ENCODE assay signal across 24 cellular contexts in the genomic region with DNA sequence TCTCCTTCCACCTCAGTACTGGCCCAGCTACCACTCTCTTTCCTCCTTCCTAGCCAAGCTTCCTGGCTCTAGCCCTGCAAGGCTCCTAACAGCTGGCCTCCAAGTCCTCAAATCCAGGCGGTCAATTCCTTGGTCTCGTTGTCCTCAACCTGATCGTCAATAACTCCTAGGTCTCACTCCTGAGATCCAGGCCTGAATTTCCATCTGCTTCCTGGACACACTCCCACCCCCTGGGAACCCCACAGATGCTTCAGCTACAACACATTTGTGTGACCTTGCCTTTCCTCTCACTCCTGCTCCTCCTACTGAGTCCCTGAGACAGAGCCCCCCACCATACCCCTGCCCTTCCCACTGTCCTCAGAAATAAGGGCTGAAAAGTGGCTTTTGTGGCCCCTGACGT. TPM values are rescaled to one million over a fixed set of nuclear protein-coding genes. Genes with fewer than 3 reads are reported as not detected.
DNase-seq lines count a peak whose midpoint lies in the region; ATAC-seq and TF ChIP-seq lines count a peak whose summit lies in the region.
"Had no signal": no experiment of that assay in that cellular context is flagged by ENCODE, and none has a peak within 500 bp of the region (broad histone marks: within the 10 kb centered on the region; RNA-seq: fewer than 3 reads in every experiment).

No MANE protein-coding gene starts in this region.

- H3K4me3 ChIP-seq in CD8-positive, alpha-beta memory T cell (ENCODE audit: low read length) = no peak overlapping the region
- no peak overlapping the region for H3K4me3 ChIP-seq in body of pancreas
- H3K4me3 ChIP-seq in adrenal gland = no peak overlapping the region
- H3K4me3 ChIP-seq: ascending aorta, left lung, ovary, PC-9, thoracic aorta had no signal

- DNase-seq in 8988T (peak; percentile 36), body of pancreas (peak; percentile 87 to 93 (median 92)), naive B cell (no peak), adrenal gland (no peak), HuH-7 (ENCODE audit: low spot score) (no peak), SW 1271 (lab: John Stamatoyannopoulos, UW) (no peak)
- DNase-seq in CD8-positive, alpha-beta memory T cell = no peak
- DNase-seq: DMS153; foreskin melanocyte; hippocampal formation; NCI-H510A treated with DMSO at 0.1 percent for 48 hours; NK-92 treated with Interleukin-12 subunit alpha and Interleukin-12 subunit beta, amount 100 ng/mL, for 24 hours; stimulated activated CD4-positive, alpha-beta T cell treated with anti-CD3 and anti-CD28 coated beads, Interleukin-12 subunit alpha, Interleukin-12 subunit beta, amount 100 ng/mL, for 4 hours had no signal

- no peaks in the 10 kb centered on the region for H3K27me3 ChIP-seq in CD8-positive, alpha-beta memory T cell (ENCODE audit: insufficient read depth, low read length, poor library complexity, severe bottlenecking)
- H3K27me3 ChIP-seq in body of pancreas = no peaks in the 10 kb centered on the region
- H3K27me3 ChIP-seq in adrenal gland = no peaks in the 10 kb centered on the region
- H3K27me3 ChIP-seq: ascending aorta, left lung, ovary had no signal

- intact Hi-C loops in body of pancreas (cut with DNase I) (no loop called here), adrenal gland (cut with DNase I) (loop anchor here (5.0 kb wide), 1 partner anchor 102 kb away; a partner anchor contains a TSS)

- no peaks in the 10 kb centered on the region for H3K36me3 ChIP-seq in CD8-positive, alpha-beta memory T cell (ENCODE audit: insufficient read depth, low read length)
- H3K36me3 ChIP-seq in body of pancreas (replicated peaks in 1 of 2; ENCODE audit: insufficient read depth in 1 of 2, low read depth in 2 of 2) (no peaks in the 10 kb centered on the region), adrenal gland (replicated peaks in 1 of 2) (peaks cover 0 to 10% of the 10 kb centered on the region in 2 donors)
- H3K36me3 ChIP-seq: ascending aorta, ovary, thoracic aorta had no signal

- peaks cover 30% of the 10 kb centered on the region for H3K4me1 ChIP-seq in CD8-positive, alpha-beta memory T cell (ENCODE audit: insufficient read depth, low read length)
- peaks cover 75% of the 10 kb centered on the region for H3K4me1 ChIP-seq in body of pancreas
- peaks cover 16 to 35% of the 10 kb centered on the region in 2 donors for H3K4me1 ChIP-seq in adrenal gland (replicated peaks in 1 of 2)

- H3K9me3 Mint-ChIP-seq in CD8-positive, alpha-beta memory T cell = no peaks in the 10 kb centered on the region
- no peaks in the 10 kb centered on the region for H3K9me3 Mint-ChIP-seq in naive B cell

- TF ChIP-seq CTCF in body of pancreas (IDR thresholded peaks at IDR 0.05) = no peak
- no peak for TF ChIP-seq CTCF in adrenal gland (IDR thresholded peaks at IDR 0.05)

- POLR2A ChIA-PET in CD8-positive, alpha-beta memory T cell (lab: Charles Lee) = no interaction called here

- peak overlapping the region in 7 of 8 donors; percentile 12 to 84 (median 69) for H3K27ac Mint-ChIP-seq in CD8-positive, alpha-beta memory T cell
- H3K27ac Mint-ChIP-seq in naive B cell = peak overlapping the region in 4 of 6 donors; percentile 33 to 84 (median 80)

- peaks cover 0 to 3% of the 10 kb centered on the region in 2 donors for H3K27me3 Mint-ChIP-seq in CD8-positive, alpha-beta memory T cell
- H3K27me3 Mint-ChIP-seq in naive B cell = no peaks in the 10 kb centered on the region

- H3K27ac ChIP-seq in CD8-positive, alpha-beta memory T cell (ENCODE audit: low read depth, low read length) = no peak overlapping the region
- H3K27ac ChIP-seq in body of pancreas (peak overlapping the region; percentile 87 to 97 (median 93)), adrenal gland (no peak overlapping the region)
- H3K27ac ChIP-seq: ascending aorta, C4-2B, left lung, ovary, PC-9, thoracic aorta had no signal

- peak in 2 of 3 donors; percentile 29 to 30 for TF ChIP-seq POLR2A in body of pancreas (IDR thresholded peaks at IDR 0.05)
- TF ChIP-seq POLR2A in adrenal gland (IDR thresholded peaks at IDR 0.05) = no peak

- CTCF ChIA-PET in CD8-positive, alpha-beta memory T cell (lab: Charles Lee) = interaction anchor here (1.2 to 7.7 kb wide), 7 partner anchors 9 to 142 kb away, joined by 3 to 95 read pairs (median 6); a partner anchor contains a TSS

- peaks cover 14 to 41% (median 19%) of the 10 kb centered on the region in 3 donors for H3K4me1 Mint-ChIP-seq in CD8-positive, alpha-beta memory T cell
- peaks cover 45 to 64% (median 53%) of the 10 kb centered on the region in 3 donors for H3K4me1 Mint-ChIP-seq in naive B cell

- WGBS in body of pancreas, 2 donors = 29 to 49% methylated on average over 4 of the region's 4 CpGs
- 83 to 91% (median 87%) methylated on average over 4 of the region's 4 CpGs for WGBS in adrenal gland, 4 donors

- H3K9me3 ChIP-seq in CD8-positive, alpha-beta memory T cell (ENCODE audit: low read length) = no peaks in the 10 kb centered on the region
- H3K9me3 ChIP-seq in body of pancreas (no peaks in the 10 kb centered on the region), adrenal gland (replicated peaks in 1 of 3) (no peaks in the 10 kb centered on the region)
- H3K9me3 ChIP-seq: ascending aorta, left lung, ovary, thoracic aorta had no signal

- peak; percentile 30 for ATAC-seq in body of pancreas
- ATAC-seq in naive B cell (ENCODE audit: low read depth in 2 of 2) = no peak
- ATAC-seq in GM18868 (IDR thresholded peaks at IDR 0.05; ENCODE audit: unreplicated experiment) = no peak
- ATAC-seq: activated CD4-positive, CD25-positive, alpha-beta regulatory T cell treated with anti-CD3 and anti-CD28 coated beads, Interleukin-2, amount 50 U/mL, for 24 hours; esophagus mucosa; left lung; right cardiac atrium had no signal

- H3K4me3 Mint-ChIP-seq in CD8-positive, alpha-beta memory T cell = peak overlapping the region in 4 of 7 donors; percentile 20 to 76 (median 39)
- H3K4me3 Mint-ChIP-seq in naive B cell = peak overlapping the region in 5 of 8 donors; percentile 0 to 78 (median 34)

- H3K36me3 Mint-ChIP-seq in CD8-positive, alpha-beta memory T cell = peaks cover 0 to 12% (median 0%) of the 10 kb centered on the region in 3 donors
- no peaks in the 10 kb centered on the region for H3K36me3 Mint-ChIP-seq in naive B cell

RNA-seq across cellular contexts. Expression of a gene that starts 2.3 kb away (rescaled TPM):
- total RNA-seq in CD8-positive, alpha-beta memory T cell = 10 to 100 TPM; 15.1 to 15.6 TPM
- polyA plus RNA-seq in CD8-positive, alpha-beta memory T cell = 1.7 TPM
- total RNA-seq in body of pancreas (10 to 100 TPM; 68.0 to 91.0 TPM), adrenal gland (10 to 100 TPM in 7 of 8 donors, 1 to 10 TPM in 1; 8.8 to 69.8 (median 17.8) TPM)
- polyA plus RNA-seq in naive B cell (ENCODE audit: low read depth in 6 of 6) (1 to 10 TPM in 5 of 6 donors, not detected in 1; 1.2 to 2.6 (median 2.2) TPM), adrenal gland (100 to 1,000 TPM in 1 of 3 donors, 10 to 100 TPM in 1, 1 to 10 TPM in 1; 3.0 to 113 (median 72.5) TPM)

RNA-seq across cellular contexts. Expression of a gene that starts 2.4 kb away (rescaled TPM):
- total RNA-seq in CD8-positive, alpha-beta memory T cell = 1 to 10 TPM in 1 of 2 experiments, under 1 TPM in 1; 0.79 to 1.9 TPM
- polyA plus RNA-seq in CD8-positive, alpha-beta memory T cell = 2.7 TPM
- total RNA-seq in body of pancreas = 1 to 10 TPM; 7.5 to 9.6 TPM
- polyA plus RNA-seq in naive B cell (ENCODE audit: low read depth in 6 of 6) = 10 to 100 TPM; 10.3 to 12.5 (median 11.1) TPM
- total RNA-seq in adrenal gland = 10 to 100 TPM in 4 of 8 donors, 1 to 10 TPM in 4; 4.4 to 17.9 (median 9.3) TPM
- polyA plus RNA-seq in adrenal gland = 10 to 100 TPM in 1 of 3 donors, 1 to 10 TPM in 1, under 1 TPM in 1; 0.57 to 14.4 (median 8.2) TPM
- total RNA-seq: H4 had no signal

RNA-seq across cellular contexts. Expression of a gene that starts 3.5 kb away (rescaled TPM):
- total RNA-seq in CD8-positive, alpha-beta memory T cell = 10 to 100 TPM; 16.7 to 18.3 TPM
- 14.7 TPM for polyA plus RNA-seq in CD8-positive, alpha-beta memory T cell
- total RNA-seq in body of pancreas (10 to 100 TPM; 21.1 to 22.8 TPM), adrenal gland (10 to 100 TPM in 4 of 8 donors, 1 to 10 TPM in 4; 7.3 to 49.1 (median 10.5) TPM)
- polyA plus RNA-seq in naive B cell (ENCODE audit: low read depth in 6 of 6) (10 to 100 TPM; 12.0 to 23.7 (median 16.1) TPM), adrenal gland (1 to 10 TPM; 1.5 to 9.3 (median 6.7) TPM)
- total RNA-seq: H4 had no signal

RNA-seq across cellular contexts. Expression of a gene that starts 4.2 kb away (rescaled TPM):
- total RNA-seq in CD8-positive, alpha-beta memory T cell = 10 to 100 TPM; 79.1 to 81.7 TPM
- polyA plus RNA-seq in CD8-positive, alpha-beta memory T cell = 55.6 TPM
- 10 to 100 TPM; 11.4 to 33.6 TPM for total RNA-seq in body of pancreas
- polyA plus RNA-seq in naive B cell (ENCODE audit: low read depth in 6 of 6) = 10 to 100 TPM; 31.3 to 52.8 (median 35.5) TPM
- total RNA-seq in adrenal gland = 10 to 100 TPM in 7 of 8 donors, 1 to 10 TPM in 1; 9.2 to 47.0 (median 20.7) TPM
- polyA plus RNA-seq in adrenal gland = 10 to 100 TPM in 2 of 3 donors, 1 to 10 TPM in 1; 7.3 to 26.5 (median 24.3) TPM

RNA-seq across cellular contexts. Expression of a gene that starts 19.3 kb away (rescaled TPM):
- 100 to 1,000 TPM; 124 to 139 TPM for total RNA-seq in CD8-positive, alpha-beta memory T cell
- polyA plus RNA-seq in CD8-positive, alpha-beta memory T cell = 24.5 TPM
- total RNA-seq in body of pancreas (1 to 10 TPM in 1 of 2 donors, under 1 TPM in 1; 0.52 to 2.3 TPM), adrenal gland (1 to 10 TPM in 5 of 8 donors, under 1 TPM in 3; 0.24 to 2.5 (median 1.3) TPM)
- polyA plus RNA-seq in naive B cell (ENCODE audit: low read depth in 6 of 6) (10 to 100 TPM in 4 of 6 donors, 1 to 10 TPM in 2; 9.4 to 23.2 (median 14.1) TPM), adrenal gland (10 to 100 TPM in 1 of 3 donors, 1 to 10 TPM in 1, under 1 TPM in 1; 0.35 to 18.5 (median 4.1) TPM)

Comparison
In these comparisons a context has a peak if more than half of its experiments do, and no peak if none do; other contexts are left out.
1. DNase-seq: peak in 8988T (single experiment) and body of pancreas (4 of 4); none in CD8-positive, alpha-beta memory T cell (0 of 5), naive B cell (single experiment), adrenal gland (0 of 7), HuH-7 (single experiment) and SW 1271 (0 of 2).
2. H3K27ac ChIP-seq: peak in body of pancreas (4 of 4); none in CD8-positive, alpha-beta memory T cell (single experiment) and adrenal gland (0 of 5).
3. POLR2A ChIP-seq: peak in body of pancreas (2 of 3); none in adrenal gland (0 of 2).